10 cellular contexts compared by ENCODE assay signal in genomic region chr19:15199652-15200574, GRCh38. TPM values are rescaled to one million over a fixed set of nuclear protein-coding genes. Genes with fewer than 3 reads are reported as not detected.
DNase-seq lines count a peak whose midpoint lies in the region; ATAC-seq, FAIRE-seq and TF ChIP-seq lines count a peak whose summit lies in the region.
"Had no signal": no experiment of that assay in that cellular context is flagged by ENCODE, and none has a peak within 500 bp of the region (broad histone marks: within the 10 kb centered on the region; RNA-seq: fewer than 3 reads in every experiment).

No MANE protein-coding gene starts in this region.

- H3K27me3 Mint-ChIP-seq in activated T-cell treated with anti-CD3 and anti-CD28 coated beads, Interleukin-2, amount 50 U/mL, for 24 hours, result peaks cover 64% of the 10 kb centered on the region

- no CpG with 5 or more reads among the region's 83 CpGs for WGBS in HepG2 (ENCODE audit: low lambda C conversion rate)
- WGBS in urinary bladder, result 7% methylated on average over 80 of the region's 83 CpGs

- intact Hi-C loops in breast epithelium (cut with DNase I; ENCODE audit: low total_unique reads), result no loop called here
- intact Hi-C loops in HepG2 (cut with micrococcal nuclease; ENCODE audit: unreplicated experiment), result no loop called here

- BruUV-seq in HepG2 (replicated peaks; lab: Mats Ljungman, UMichigan), result no TSS peak

- FAIRE-seq in HepG2 (lab: Jason Lieb, UNC), result no peak
- FAIRE-seq: frontal cortex, G401.6 had no signal

- H3K9me3 ChIP-seq in breast epithelium (no peaks in the 10 kb centered on the region), HepG2 (ENCODE audit: low read length) (no peaks in the 10 kb centered on the region)

- H2AFZ ChIP-seq in HepG2 (ENCODE audit: low read length), result no peak overlapping the region

- H3K79me2 ChIP-seq in HepG2 (ENCODE audit: insufficient read depth, low read length), result no peaks in the 10 kb centered on the region

- CTCF ChIA-PET in HepG2 (lab: Yijun Ruan, JAX; ENCODE audit: low intra/inter-chr PET ratio, low total read pairs), result no interaction called here

- no peaks in the 10 kb centered on the region for H3K27me3 ChIP-seq in breast epithelium
- peaks cover 3 to 33% of the 10 kb centered on the region in 2 experiments; a peak in 3 of 5 replicates for H3K27me3 ChIP-seq in HepG2 (ENCODE audit: control insufficient read depth in 1 of 2, insufficient read depth in 2 of 2, low read length in 2 of 2)

- TF ChIP-seq POLR2A in breast epithelium (IDR thresholded peaks at IDR 0.05), result no peak
- no peak for TF ChIP-seq POLR2A in HepG2 (IDR thresholded peaks at IDR 0.05; ENCODE audit: insufficient read depth in 1 of 2, low read depth in 2 of 2, low read length in 2 of 2)

- H3K27ac Mint-ChIP-seq in activated T-cell treated with anti-CD3 and anti-CD28 coated beads, Interleukin-2, amount 50 U/mL, for 24 hours, result no peak overlapping the region

- peak; percentile 17; the same call in 1 of the 3 replicates for ATAC-seq in HepG2
- ATAC-seq in GM19023 (IDR thresholded peaks at IDR 0.05; ENCODE audit: unreplicated experiment), result no peak
- ATAC-seq in HG03439 (IDR thresholded peaks at IDR 0.05; ENCODE audit: unreplicated experiment), result no peak

- H3K9me3 Mint-ChIP-seq in activated T-cell treated with anti-CD3 and anti-CD28 coated beads, Interleukin-2, amount 50 U/mL, for 24 hours, result no peaks in the 10 kb centered on the region

- no peaks in the 10 kb centered on the region; the same call in 1 of the 2 replicates for H4K20me1 ChIP-seq in HepG2 (ENCODE audit: insufficient read depth, low read length)

- no peak for TF ChIP-seq RAD21 in HepG2 (CRISPR knock-in tag; IDR thresholded peaks at IDR 0.05)

- DNase-seq in activated T-cell treated with anti-CD3 and anti-CD28 coated beads, Interleukin-2, amount 50 U/mL, for 24 hours, result no peak
- no peak for DNase-seq in activated T-cell treated with anti-CD3 and anti-CD28 coated beads, Interleukin-2, amount 50 U/mL, for 48 hours
- DNase-seq in breast epithelium (ENCODE audit: low spot score in 2 of 2) (peak in 1 of 2 donors; percentile 68), HepG2 (ENCODE audit: low spot score) (no peak)
- no peak for DNase-seq in stimulated activated CD4-positive, alpha-beta T cell treated with anti-CD3 and anti-CD28 coated beads, Interleukin-1b, Interleukin-23, amount 100 ng/mL, for 48 hours

- H3K36me3 ChIP-seq in breast epithelium (no peaks in the 10 kb centered on the region), HepG2 (replicated peaks in 1 of 2; ENCODE audit: control insufficient read depth in 1 of 2, insufficient read depth in 2 of 2, low read length in 2 of 2) (no peaks in the 10 kb centered on the region), urinary bladder (ENCODE audit: insufficient read depth) (no peaks in the 10 kb centered on the region)

- H3K36me3 Mint-ChIP-seq in activated T-cell treated with anti-CD3 and anti-CD28 coated beads, Interleukin-2, amount 50 U/mL, for 24 hours (ENCODE audit: low read depth), result no peaks in the 10 kb centered on the region

- TF ChIP-seq CTCF in breast epithelium (IDR thresholded peaks at IDR 0.05) (no peak), HepG2 (CRISPR knock-in tag; IDR thresholded peaks at IDR 0.05) (no peak)

- in situ Hi-C loops in HepG2 (cut with HindIII; ENCODE audit: extremely low pct_ligation_motif_present, low pct_unique_long_range_greater_than_20kb), result no loop called here

- POLR2A ChIA-PET in HepG2 (lab: Yijun Ruan, JAX), result no interaction called here

- H3K4me3 ChIP-seq in breast epithelium (peak overlapping the region; percentile 46 to 88 (median 70)), HepG2 (replicated peaks in 1 of 3; ENCODE audit: insufficient read depth in 1 of 3, low read depth in 2 of 3, low read length in 3 of 3) (peak overlapping the region; percentile 26 to 74 (median 58)), urinary bladder (ENCODE audit: low read depth, low read length) (peak overlapping the region; percentile 65)

- H3K9ac ChIP-seq in HepG2 (ENCODE audit: insufficient read depth, low read depth, low read length), result no peak overlapping the region

- TF ChIP-seq EP300 in HepG2 (IDR thresholded peaks at IDR 0.05; ENCODE audit: low read depth in 2 of 2, low read length in 2 of 2) (no peak), HepG2 (CRISPR knock-in tag; IDR thresholded peaks at IDR 0.05; ENCODE audit: borderline replicate concordance) (no peak)

- peak overlapping the region; percentile 91 to 97 for H3K27ac ChIP-seq in breast epithelium
- H3K27ac ChIP-seq in HepG2 (ENCODE audit: extremely low read length, insufficient read depth, low read length), result no peak overlapping the region
- H3K27ac ChIP-seq in urinary bladder (ENCODE audit: low read depth), result peak overlapping the region; percentile 75

- H3K4me3 Mint-ChIP-seq in activated T-cell treated with anti-CD3 and anti-CD28 coated beads, Interleukin-2, amount 50 U/mL, for 24 hours, result peak overlapping the region; percentile 36

- H3K4me1 ChIP-seq in breast epithelium, result peaks cover 0 to 13% of the 10 kb centered on the region in 2 donors
- H3K4me1 ChIP-seq in HepG2 (ENCODE audit: insufficient read depth, low read length), result no peaks in the 10 kb centered on the region; the same call in 1 of the 2 replicates
- H3K4me1 ChIP-seq in urinary bladder (ENCODE audit: insufficient read depth), result no peaks in the 10 kb centered on the region

- peaks cover 12% of the 10 kb centered on the region for H3K4me1 Mint-ChIP-seq in activated T-cell treated with anti-CD3 and anti-CD28 coated beads, Interleukin-2, amount 50 U/mL, for 24 hours (ENCODE audit: low read depth)

- peak overlapping the region; percentile 90 for H3K4me2 ChIP-seq in HepG2 (ENCODE audit: low read depth, low read length)

TF ChIP-seq in HepG2, 621 proteins besides CTCF, POLR2A, EP300 and RAD21 (continues in another document):
- TF ChIP-seq, protein P1, sequence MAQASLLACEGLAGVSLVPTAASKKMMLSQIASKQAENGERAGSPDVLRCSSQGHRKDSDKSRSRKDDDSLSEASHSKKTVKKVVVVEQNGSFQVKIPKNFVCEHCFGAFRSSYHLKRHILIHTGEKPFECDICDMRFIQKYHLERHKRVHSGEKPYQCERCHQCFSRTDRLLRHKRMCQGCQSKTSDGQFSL (CRISPR knock-in tag; IDR thresholded peaks at IDR 0.05), result 0 out of 2 replicates have a peak, but pooled peaks have one; percentile 33
- TF ChIP-seq YY1 (IDR thresholded peaks at IDR 0.05; ENCODE audit: insufficient read depth, insufficient replicate concordance, low read depth, low read length), result peak; percentile 31

RNA-seq across cellular contexts. Expression of gene NOTCH3, which starts 0.9 kb away (rescaled TPM):
- total RNA-seq in breast epithelium (10 to 100 TPM; 22.0 to 36.4 (median 22.7) TPM), HepG2 (2016; rRNA removed; fragmentation: Illumina TruSeq; extraction: Trizol) (0.09 TPM in 1 of 2 replicates, not detected in the other), urinary bladder (53.6 TPM)
- total RNA-seq in HepG2 (2016; cell fraction: cytosol; rRNA removed; fragmentation: Illumina TruSeq; extraction: Trizol; ENCODE audit: low read depth), result under 0.01 TPM in 1 of 2 replicates, not detected in the other
- total RNA-seq in HepG2 (2016; cell fraction: insoluble cytoplasmic fraction; rRNA removed; fragmentation: Illumina TruSeq; extraction: Trizol), result 0.09 TPM in 1 of 2 replicates, not detected in the other
- 0.03 TPM in 2 replicates for total RNA-seq in HepG2 (2016; cell fraction: membrane; rRNA removed; fragmentation: Illumina TruSeq; extraction: Trizol)
- 0.44 and 0.93 TPM in 2 replicates for total RNA-seq in HepG2 (2016; cell fraction: nucleus; rRNA removed; fragmentation: Illumina TruSeq; extraction: Trizol)
- polyA plus RNA-seq in HepG2 (2011; rRNA removed) (0.28 and 0.43 TPM in 2 replicates), urinary bladder (35.9 TPM)
- 0.09 and 0.27 TPM in 2 replicates for polyA plus RNA-seq in HepG2 (2011; cell fraction: cytosol; rRNA removed)
- polyA plus RNA-seq in HepG2 (2011; cell fraction: nucleus; rRNA removed), result 1.4 and 2.1 TPM in 2 replicates
- 0.20 and 0.63 TPM in 2 replicates for polyA plus RNA-seq in HepG2 (2012)
- 0.01 and 0.02 TPM in 2 replicates for polyA plus RNA-seq in HepG2 (2016; cell fraction: cytosol; fragmentation: Illumina TruSeq; extraction: Trizol; ENCODE audit: low read depth)
- 0.04 TPM in 1 of 2 replicates, not detected in the other for polyA plus RNA-seq in HepG2 (2016; cell fraction: insoluble cytoplasmic fraction; fragmentation: Illumina TruSeq; extraction: Trizol; ENCODE audit: low read depth)
- polyA plus RNA-seq in HepG2 (2016; cell fraction: membrane; fragmentation: Illumina TruSeq; extraction: Trizol; ENCODE audit: low read depth), result 0.01 and 0.05 TPM in 2 replicates
- polyA plus RNA-seq in HepG2 (2016; cell fraction: nucleus; fragmentation: Illumina TruSeq; extraction: Trizol; ENCODE audit: insufficient read depth, low read depth), result 0.29 and 0.71 TPM in 2 replicates
- 0.54 and 1.5 TPM in 2 replicates for polyA minus RNA-seq in HepG2 (2011; rRNA and poly(A)+ RNA removed; ENCODE audit: low replicate concordance)
- 0.70 and 0.79 TPM in 2 replicates for polyA minus RNA-seq in HepG2 (2011; cell fraction: cytosol; rRNA and poly(A)+ RNA removed)
- 0.50 and 1.9 TPM in 2 replicates for polyA minus RNA-seq in HepG2 (2011; cell fraction: nucleus; rRNA and poly(A)+ RNA removed)

RNA-seq across cellular contexts. Expression of gene EPHX3, which starts 32.3 kb away (rescaled TPM):
- under 1 TPM in 1 of 3 donors, not detected in 2; 0.29 TPM for total RNA-seq in breast epithelium
- 0.07 TPM in 1 of 2 replicates, not detected in the other for total RNA-seq in HepG2 (2016; rRNA removed; fragmentation: Illumina TruSeq; extraction: Trizol)
- total RNA-seq in HepG2 (2016; cell fraction: cytosol; rRNA removed; fragmentation: Illumina TruSeq; extraction: Trizol; ENCODE audit: low read depth), result not detected in 2 replicates
- 0.06 TPM in 1 of 2 replicates, not detected in the other for total RNA-seq in HepG2 (2016; cell fraction: insoluble cytoplasmic fraction; rRNA removed; fragmentation: Illumina TruSeq; extraction: Trizol)
- not detected in 2 replicates for total RNA-seq in HepG2 (2016; cell fraction: membrane; rRNA removed; fragmentation: Illumina TruSeq; extraction: Trizol)
- not detected in 2 replicates for total RNA-seq in HepG2 (2016; cell fraction: nucleus; rRNA removed; fragmentation: Illumina TruSeq; extraction: Trizol)
- polyA plus RNA-seq in HepG2 (2011; rRNA removed), result 0.15 and 0.17 TPM in 2 replicates
- 0.04 and 0.05 TPM in 2 replicates for polyA plus RNA-seq in HepG2 (2011; cell fraction: cytosol; rRNA removed)
- polyA plus RNA-seq in HepG2 (2011; cell fraction: nucleus; rRNA removed), result 0.78 and 0.82 TPM in 2 replicates
- 0.07 TPM in 1 of 2 replicates, not detected in the other for polyA plus RNA-seq in HepG2 (2012)
- polyA plus RNA-seq in HepG2 (2016; cell fraction: cytosol; fragmentation: Illumina TruSeq; extraction: Trizol; ENCODE audit: low read depth), result not detected in 2 replicates
- not detected in 2 replicates for polyA plus RNA-seq in HepG2 (2016; cell fraction: insoluble cytoplasmic fraction; fragmentation: Illumina TruSeq; extraction: Trizol; ENCODE audit: low read depth)
- 0.10 TPM in 1 of 2 replicates, not detected in the other for polyA plus RNA-seq in HepG2 (2016; cell fraction: membrane; fragmentation: Illumina TruSeq; extraction: Trizol; ENCODE audit: low read depth)
- polyA plus RNA-seq in HepG2 (2016; cell fraction: nucleus; fragmentation: Illumina TruSeq; extraction: Trizol; ENCODE audit: insufficient read depth, low read depth), result not detected in 2 replicates
- 0.76 and 0.96 TPM in 2 replicates for polyA minus RNA-seq in HepG2 (2011; rRNA and poly(A)+ RNA removed; ENCODE audit: low replicate concordance)
- polyA minus RNA-seq in HepG2 (2011; cell fraction: cytosol; rRNA and poly(A)+ RNA removed), result not detected in 2 replicates
- 0.99 and 1.2 TPM in 2 replicates for polyA minus RNA-seq in HepG2 (2011; cell fraction: nucleus; rRNA and poly(A)+ RNA removed)
- 0.74 TPM for total RNA-seq in urinary bladder
- polyA plus RNA-seq in urinary bladder, result 1.6 TPM

Comparison
In these comparisons a context has a peak if more than half of its experiments do, and no peak if none do; other contexts are left out.
1. RNA of gene NOTCH3, which starts 0.9 kb away (total RNA-seq): 53.6 TPM in urinary bladder (single experiment) and 22.0 to 36.4 TPM in breast epithelium; under 0.01 to 0.93 TPM in HepG2; every median in the first group is over 10 times any median in the second.
2. Peak in every context shown above with its lines, with median percentiles within 50 percentile points of each other: H3K4me3 ChIP-seq.